22 cellular contexts compared by ENCODE assay signal in the genomic region with DNA sequence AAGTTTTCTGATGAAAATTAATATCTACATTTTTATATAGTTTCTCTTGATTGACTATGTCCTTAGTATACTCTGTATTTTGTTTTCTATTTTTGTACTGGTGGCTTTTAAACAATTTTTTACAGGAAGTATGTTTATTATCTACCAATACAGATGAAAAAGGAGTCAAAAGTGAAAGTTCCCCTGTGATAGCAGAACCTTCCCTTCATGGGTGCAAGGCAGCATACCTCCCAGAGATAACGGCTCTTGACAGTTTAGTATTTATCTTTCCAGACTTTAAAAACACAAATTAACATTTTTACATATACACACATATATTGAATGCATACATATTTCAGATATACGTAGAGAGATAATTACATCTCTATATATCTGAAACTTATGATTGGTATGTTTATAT.
"Had no signal": no experiment of that assay in that cellular context is flagged by ENCODE, and none has a peak within 500 bp of the region (broad histone marks: within the 10 kb centered on the region; RNA-seq: fewer than 3 reads in every experiment).

No MANE protein-coding gene starts in this region.

- H3K36me3 ChIP-seq: left ventricle myocardium inferior, right lobe of liver, tibial nerve had no signal

- H3K27me3 ChIP-seq: right lobe of liver, tibial nerve had no signal

- FAIRE-seq: TTC549 had no signal

- H3K4me1 ChIP-seq: left ventricle myocardium inferior, right lobe of liver had no signal

- DNase-seq: activated CD4-positive, alpha-beta memory T cell treated with anti-CD3 and anti-CD28 coated beads, Interleukin-2, amount 10 ng/mL, durations not matched to agents 7 days and 5 days; activated CD4-positive, alpha-beta T cell treated with anti-CD3 and anti-CD28 coated beads for 1 hour; activated CD4-positive, alpha-beta T cell treated with anti-CD3 and anti-CD28 coated beads, Interleukin-2, amount 10 ng/mL, durations not matched to agents 7 days and 5 days; activated CD8-positive, alpha-beta memory T cell treated with anti-CD3 and anti-CD28 coated beads, Interleukin-2, amount 50 U/mL, for 48 hours; activated gamma-delta T cell treated with Interleukin-2 at 50 U/mL for 16 hours; activated naive CD4-positive, alpha-beta T cell treated with anti-CD3 and anti-CD28 coated beads, Interleukin-2, amount 50 U/mL, for 16 hours; activated T-cell treated with anti-CD3 and anti-CD28 coated beads, Interleukin-2, amount 50 U/mL, for 24 hours; amygdala; caudate nucleus; left ventricle myocardium inferior; mucosa of descending colon; posterior cingulate gyrus; right lobe of liver; stimulated activated CD4-positive, alpha-beta T cell treated with anti-CD3 and anti-CD28 coated beads, Interleukin-2, amount 100 ng/mL, for 48 hours; stimulated activated naive CD4-positive, alpha-beta T cell treated with Interleukin-2 at 50 U/mL for 16 hours had no signal

- ATAC-seq: activated T-helper 17 cell treated with anti-CD3 and anti-CD28 coated beads, Interleukin-2, amount 50 U/mL, for 72 hours; mucosa of descending colon; natural killer cell treated with Interleukin-12 subunit alpha and Interleukin-12 subunit beta and Interleukin-15 and Interleukin-18, amount 100 ng/mL, for 72 hours; right lobe of liver; WTC11 had no signal

- H3K27ac ChIP-seq: epithelial cell of prostate, left ventricle myocardium inferior, right lobe of liver had no signal

- H3K9me3 ChIP-seq: left ventricle myocardium inferior, mucosa of descending colon, right lobe of liver, tibial nerve had no signal

- H3K4me3 ChIP-seq: left ventricle myocardium inferior, lung, mucosa of descending colon, right lobe of liver, tibial nerve had no signal
